Comparison of ENCODE assay signal across 22 cellular contexts in genomic region chr3:194508486-194509449, GRCh38. TPM values are rescaled to one million over a fixed set of nuclear protein-coding genes. Genes with fewer than 3 reads are reported as not detected.
DNase-seq lines count a peak whose midpoint lies in the region; ATAC-seq and TF ChIP-seq lines count a peak whose summit lies in the region.
"Had no signal": no experiment of that assay in that cellular context is flagged by ENCODE, and none has a peak within 500 bp of the region (broad histone marks: within the 10 kb centered on the region; RNA-seq: fewer than 3 reads in every experiment).

No MANE protein-coding gene starts in this region.

- no peak overlapping the region for H4K91ac ChIP-seq in neuronal stem cell (ENCODE audit: low read depth, low read length, poor library complexity)

- no peaks in the 10 kb centered on the region for H3K36me3 ChIP-seq in adipocyte (ENCODE audit: control insufficient read depth, insufficient read depth, low read length, severe bottlenecking)
- H3K36me3 ChIP-seq in neuronal stem cell (replicated peaks in 1 of 2; ENCODE audit: control insufficient read depth in 2 of 2, insufficient read depth in 2 of 2, low read length in 2 of 2): no peaks in the 10 kb centered on the region
- no peaks in the 10 kb centered on the region for H3K36me3 ChIP-seq in gastroesophageal sphincter
- H3K36me3 ChIP-seq: breast epithelium, heart left ventricle, Peyer's patch, sigmoid colon had no signal

- no peak overlapping the region for H2BK120ac ChIP-seq in neuronal stem cell (ENCODE audit: low read depth, low read length)

- H3K27ac ChIP-seq in neuronal stem cell (replicated peaks; ENCODE audit: low read length) (no peak overlapping the region), gastroesophageal sphincter (no peak overlapping the region)
- H3K27ac ChIP-seq: A549, breast epithelium, dorsolateral prefrontal cortex, Peyer's patch, sigmoid colon had no signal

- no peak for TF ChIP-seq CTCF in lower leg skin (IDR thresholded peaks at IDR 0.05)
- no peak for TF ChIP-seq CTCF in gastroesophageal sphincter (IDR thresholded peaks at IDR 0.05)

- TF ChIP-seq POLR2A in lower leg skin (IDR thresholded peaks at IDR 0.05): no peak
- TF ChIP-seq POLR2A in gastroesophageal sphincter (IDR thresholded peaks at IDR 0.05): no peak

- no peak overlapping the region for H4K8ac ChIP-seq in neuronal stem cell (ENCODE audit: low read depth, low read length)

- H3K27me3 ChIP-seq in adipocyte (replicated peaks; ENCODE audit: control insufficient read depth, insufficient read depth, low read length) (no peaks in the 10 kb centered on the region), neuronal stem cell (ENCODE audit: control insufficient read depth in 3 of 3, insufficient read depth in 3 of 3, low read depth in 1 of 3, low read length in 3 of 3) (no peaks in the 10 kb centered on the region), gastroesophageal sphincter (no peaks in the 10 kb centered on the region)
- H3K27me3 ChIP-seq: breast epithelium, dorsolateral prefrontal cortex, heart left ventricle, Peyer's patch, sigmoid colon had no signal

- no peak overlapping the region for H2AK5ac ChIP-seq in neuronal stem cell (ENCODE audit: low read depth, low read length)

- H3K4me2 ChIP-seq in neuronal stem cell (ENCODE audit: insufficient read depth, low read length, poor library complexity, severe bottlenecking): no peak overlapping the region
- H3K4me2 ChIP-seq: A549 had no signal

- no peaks in the 10 kb centered on the region for H3K79me1 ChIP-seq in neuronal stem cell (ENCODE audit: low read depth, low read length)

- H3K4ac ChIP-seq in neuronal stem cell (ENCODE audit: low read length): no peak overlapping the region

- WGBS in neuronal stem cell (ENCODE audit: extremely low coverage in 2 of 2, insufficient read length in 2 of 2, insufficient replicate concordance in 1 of 2), 2 donors: no CpG with 5 or more reads among the region's 14 CpGs
- WGBS in lower leg skin, 2 donors: 48 to 49% methylated on average over 14 of the region's 14 CpGs
- 74 to 78% methylated on average over 9 to 13 of the region's 14 CpGs for WGBS in gastroesophageal sphincter (ENCODE audit: low coverage in 1 of 2), 2 donors

- no peak overlapping the region for H2BK15ac ChIP-seq in neuronal stem cell (ENCODE audit: low read length)

- no peak overlapping the region for H3K4me3 ChIP-seq in adipocyte (ENCODE audit: low read length)
- no peak overlapping the region for H3K4me3 ChIP-seq in neuronal stem cell (ENCODE audit: low read length in 2 of 2)
- H3K4me3 ChIP-seq in lower leg skin (ENCODE audit: low read depth, poor library complexity, severe bottlenecking): no peak overlapping the region
- no peak overlapping the region for H3K4me3 ChIP-seq in gastroesophageal sphincter
- H3K4me3 ChIP-seq: A549, breast epithelium, dorsolateral prefrontal cortex, heart left ventricle, Peyer's patch, sigmoid colon had no signal

- H3K9ac ChIP-seq in adipocyte (ENCODE audit: low read length) (peak overlapping the region; percentile 25), neuronal stem cell (ENCODE audit: low read depth, low read length, poor library complexity) (no peak overlapping the region)

- H3K9me3 ChIP-seq in adipocyte (ENCODE audit: control insufficient read depth, low read length): no peaks in the 10 kb centered on the region
- H3K9me3 ChIP-seq in neuronal stem cell (replicated peaks in 1 of 2; ENCODE audit: control insufficient read depth in 2 of 2, insufficient read depth in 1 of 2, low read depth in 1 of 2, low read length in 2 of 2): no peaks in the 10 kb centered on the region
- no peaks in the 10 kb centered on the region for H3K9me3 ChIP-seq in gastroesophageal sphincter
- H3K9me3 ChIP-seq: A549, breast epithelium, heart left ventricle, Peyer's patch, sigmoid colon had no signal

- intact Hi-C loops in lower leg skin (cut with DNase I; ENCODE audit: low total_unique reads): no loop called here

- no peak overlapping the region for H3K14ac ChIP-seq in neuronal stem cell (ENCODE audit: low read length)

- H2BK5ac ChIP-seq in neuronal stem cell (ENCODE audit: low read length): no peak overlapping the region

- no peak overlapping the region for H2BK12ac ChIP-seq in neuronal stem cell (ENCODE audit: low read length)

- no peak overlapping the region for H3K18ac ChIP-seq in neuronal stem cell (ENCODE audit: low read length)

- H2AFZ ChIP-seq in neuronal stem cell (ENCODE audit: low read length): peak overlapping the region; percentile 35

- H3K4me1 ChIP-seq in adipocyte (ENCODE audit: control insufficient read depth, insufficient read depth, low read length) (peaks cover 22% of the 10 kb centered on the region), neuronal stem cell (ENCODE audit: control insufficient read depth in 2 of 2, insufficient read depth in 1 of 2, low read depth in 1 of 2, low read length in 2 of 2) (peaks cover 0 to 1% of the 10 kb centered on the region in 2 donors), gastroesophageal sphincter (no peaks in the 10 kb centered on the region)
- H3K4me1 ChIP-seq: breast epithelium, Peyer's patch, sigmoid colon had no signal

- DNase-seq in NCI-H2107 treated with DMSO at 0.1 percent for 48 hours (lab: John Stamatoyannopoulos, UW; ENCODE audit: unreplicated experiment): peak; percentile 33
- DNase-seq in NCI-H2107 (lab: John Stamatoyannopoulos, UW): no peak
- DNase-seq in MV-4-11 (lab: John Stamatoyannopoulos, UW): peak; percentile 52
- no peak for DNase-seq in adipocyte (ENCODE audit: low read depth)
- DNase-seq in neuronal stem cell (ENCODE audit: low spot score): no peak
- DNase-seq in hippocampal formation (lab: John Stamatoyannopoulos, UW): no peak
- DNase-seq in lower leg skin (ENCODE audit: low spot score in 2 of 2): no peak
- DNase-seq: activated CD8-positive, alpha-beta T cell treated with anti-CD3 and anti-CD28 coated beads for 36 hours; activated naive CD8-positive, alpha-beta T cell treated with anti-CD3 and anti-CD28 coated beads, Interleukin-2, amount 10 ng/mL, durations not matched to agents 7 days and 5 days; dorsolateral prefrontal cortex; H9; heart left ventricle; Karpas-422; kidney; NCI-H1436 treated with DMSO at 0.1 percent for 48 hours; NCI-H446; Peyer's patch; sigmoid colon; stimulated activated CD4-positive, alpha-beta T cell treated with anti-CD3 and anti-CD28 coated beads, Interleukin-1b, Interleukin-23, amount 100 ng/mL, for 48 hours had no signal

- no peak overlapping the region for H3K23ac ChIP-seq in neuronal stem cell (ENCODE audit: low read depth, low read length, poor library complexity)

- ATAC-seq in gastroesophageal sphincter: no peak
- ATAC-seq: A549; activated CD8-positive, alpha-beta T cell treated with anti-CD3 and anti-CD28 coated beads for 36 hours had no signal

- no peak for TF ChIP-seq EP300 in gastroesophageal sphincter (IDR thresholded peaks at IDR 0.05)

RNA-seq across cellular contexts. Expression of gene ATP13A3, which starts 22.0 kb away (rescaled TPM):
- 27.9 TPM for polyA plus RNA-seq in neuronal stem cell (2013, experiment 1 of 2)
- polyA plus RNA-seq in neuronal stem cell (2013, experiment 2 of 2): 28.7 TPM
- total RNA-seq in lower leg skin (10 to 100 TPM; 35.0 to 40.6 (median 38.2) TPM), gastroesophageal sphincter (100 to 1,000 TPM; 106 to 157 (median 128) TPM)

Comparison
In these comparisons a context has a peak if more than half of its experiments do, and no peak if none do; other contexts are left out.
1. DNase-seq: peak in NCI-H2107 treated with DMSO at 0.1 percent for 48 hours (single experiment) and MV-4-11 (single experiment); none in NCI-H2107 (single experiment), adipocyte (single experiment), neuronal stem cell (single experiment), hippocampal formation (0 of 2) and lower leg skin (0 of 2).